Comparison of ENCODE assay signal across 32 cellular contexts in genomic region chr9:94528886-94529285, GRCh38. TPM values are rescaled to one million over a fixed set of nuclear protein-coding genes. Genes with fewer than 3 reads are reported as not detected.
"Had no signal": no experiment of that assay in that cellular context is flagged by ENCODE, and none has a peak within 500 bp of the region (broad histone marks: within the 10 kb centered on the region; RNA-seq: fewer than 3 reads in every experiment).

No MANE protein-coding gene starts in this region.

- H3K4me3 ChIP-seq: adrenal gland, body of pancreas, breast epithelium, K562, Peyer's patch, SJSA1 had no signal

- H3K36me3 ChIP-seq: adrenal gland, breast epithelium, Peyer's patch, SJSA1 had no signal

- H3K4me2 ChIP-seq: SK-N-SH had no signal

- ATAC-seq: activated CD4-positive, alpha-beta T cell treated with anti-CD3 and anti-CD28 coated beads for 36 hours; activated CD4-positive, CD25-positive, alpha-beta regulatory T cell treated with anti-CD3 and anti-CD28 coated beads, Interleukin-2, amount 50 U/mL, for 24 hours; activated naive CD4-positive, alpha-beta T cell treated with anti-CD3 and anti-CD28 coated beads, Interleukin-2, amount 50 U/mL, for 72 hours; activated T-cell treated with anti-CD3 and anti-CD28 coated beads, Interleukin-2, amount 50 U/mL, for 4 hours; body of pancreas; K562; PC-3; WTC11 had no signal

- H3K9me2 ChIP-seq: SK-N-SH had no signal

- H3K27ac ChIP-seq: adrenal gland, body of pancreas, breast epithelium, Peyer's patch, SJSA1 had no signal

- DNase-seq: activated CD4-positive, alpha-beta memory T cell treated with anti-CD3 and anti-CD28 coated beads for 36 hours; activated CD4-positive, alpha-beta T cell treated with anti-CD3 and anti-CD28 coated beads for 36 hours; activated CD4-positive, alpha-beta T cell treated with anti-CD3 and anti-CD28 coated beads, Interleukin-2, amount 10 ng/mL, durations not matched to agents 7 days and 5 days; activated CD8-positive, alpha-beta memory T cell treated with anti-CD3 and anti-CD28 coated beads, Interleukin-2, amount 50 U/mL, for 4 hours; activated gamma-delta T cell treated with Interleukin-2 at 50 U/mL for 16 hours; activated naive CD4-positive, alpha-beta T cell treated with anti-CD3 and anti-CD28 coated beads for 36 hours; activated T-cell treated with anti-CD3 and anti-CD28 coated beads for 4 hours; activated T-cell treated with anti-CD3 and anti-CD28 coated beads, Interleukin-2, amount 50 U/mL, for 4 hours; adrenal gland; body of pancreas; MV-4-11; NCI-H1092 treated with DMSO at 0.1 percent for 48 hours; NCI-H1417; NCI-H146; NCI-H187; NCI-H2029 treated with DMSO at 0.1 percent for 48 hours; NCI-H2171 treated with DMSO at 0.1 percent for 48 hours; NCI-H226; NCI-H524 treated with DMSO at 0.1 percent for 48 hours; PC-3; Peyer's patch; RPMI8226; SHP77 treated with DMSO at 0.1 percent for 48 hours; SK-N-SH had no signal

- H3K9me3 ChIP-seq: adrenal gland, body of pancreas, breast epithelium, Peyer's patch, SJSA1, SK-N-SH had no signal

- H3K27me3 ChIP-seq: adrenal gland, body of pancreas, breast epithelium, Peyer's patch, SJSA1 had no signal

- FAIRE-seq: astrocyte, K562 had no signal

- H3K4me1 ChIP-seq: adrenal gland, breast epithelium, SJSA1 had no signal

RNA-seq across cellular contexts. Expression of gene PCAT7, which starts 26.0 kb away (rescaled TPM):
- total RNA-seq: activated CD4-positive, alpha-beta memory T cell treated with anti-CD3 and anti-CD28 coated beads for 36 hours; activated CD4-positive, alpha-beta T cell treated with anti-CD3 and anti-CD28 coated beads for 36 hours; activated CD4-positive, alpha-beta T cell treated with anti-CD3 and anti-CD28 coated beads, Interleukin-2, amount 10 ng/mL, durations not matched to agents 7 days and 5 days; activated naive CD4-positive, alpha-beta T cell treated with anti-CD3 and anti-CD28 coated beads for 36 hours; activated naive CD4-positive, alpha-beta T cell treated with anti-CD3 and anti-CD28 coated beads, Interleukin-2, amount 50 U/mL, for 72 hours; activated T-cell treated with anti-CD3 and anti-CD28 coated beads, Interleukin-2, amount 50 U/mL, for 4 hours; activated T-helper 1 cell treated with anti-CD3 and anti-CD28 coated beads, Interleukin-12 subunit alpha, Interleukin-12 subunit beta, Interleukin-2, Interleukin-4 antibody, amounts not matched to agents 30 ng/mL and 10 ng/mL and 1 ng/mL, durations not matched to agents 14 hours and 24 hours and 36 hours had no signal
- polyA plus RNA-seq: SK-N-SH had no signal
